4 cellular contexts compared by ENCODE assay signal in the genomic region with DNA sequence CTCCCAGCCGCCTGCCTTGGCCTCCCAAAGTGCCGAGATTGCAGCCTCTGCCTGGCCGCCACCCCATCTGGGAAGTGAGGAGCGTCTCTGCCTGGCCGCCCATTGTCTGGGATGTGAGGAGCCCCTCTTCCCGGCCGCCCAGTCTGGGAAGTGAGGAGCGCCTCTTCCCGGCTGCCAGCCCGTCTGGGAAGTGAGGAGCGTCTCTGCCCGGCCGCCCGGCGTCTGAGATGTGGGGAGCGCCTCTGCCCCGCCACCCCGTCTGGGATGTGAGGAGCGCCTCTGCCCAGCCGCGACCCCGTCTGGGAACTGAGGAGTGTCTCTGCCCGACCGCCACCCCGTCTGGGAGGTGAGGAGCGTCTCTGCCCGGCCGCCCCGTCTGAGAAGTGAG. TPM values are rescaled to one million over a fixed set of nuclear protein-coding genes. Genes with fewer than 3 reads are reported as not detected.
DNase-seq lines count a peak whose midpoint lies in the region; FAIRE-seq and TF ChIP-seq lines count a peak whose summit lies in the region.
"Not testable (repeated sequence)": the region's sequence is repeated elsewhere in the genome, so short reads cannot be mapped to it uniquely, and the experiment has no call there.
"Had no signal": no experiment of that assay in that cellular context is flagged by ENCODE, and none has a peak within 500 bp of the region (broad histone marks: within the 10 kb centered on the region; RNA-seq: fewer than 3 reads in every experiment).

No MANE protein-coding gene starts in this region.

- DNase-seq in astrocyte (ENCODE audit: low read depth); glutamatergic neuron: not testable (repeated sequence)

- not testable (repeated sequence) for H3K4me3 ChIP-seq in astrocyte (ENCODE audit: insufficient read depth, low read depth, low read length)

- H3K27ac Mint-ChIP-seq in astrocyte (ENCODE audit: unreplicated experiment) = peak overlapping the region; percentile 56
- peak overlapping the region; percentile 95 for H3K27ac Mint-ChIP-seq in glutamatergic neuron (ENCODE audit: unreplicated experiment)

- H3K36me3 ChIP-seq in astrocyte (ENCODE audit: insufficient read depth, low read length) = not testable (repeated sequence)

- TF ChIP-seq CTCF in astrocyte (IDR thresholded peaks at IDR 0.05; ENCODE audit: insufficient read depth, low read depth, low read length); glutamatergic neuron (IDR thresholded peaks at IDR 0.05; ENCODE audit: partially characterized antibody, unreplicated experiment): not testable (repeated sequence)

- H3K27ac ChIP-seq in astrocyte (ENCODE audit: low read depth, low read length) = not testable (repeated sequence)

- H3K9me3 Mint-ChIP-seq in astrocyte (ENCODE audit: unreplicated experiment) = not testable (repeated sequence)
- H3K9me3 Mint-ChIP-seq in glutamatergic neuron (ENCODE audit: unreplicated experiment) = peaks cover 19% of the 10 kb centered on the region

- not testable (repeated sequence) for H3K27me3 Mint-ChIP-seq in astrocyte (ENCODE audit: low read depth, unreplicated experiment); glutamatergic neuron (ENCODE audit: unreplicated experiment)

- H3K4me2 ChIP-seq in astrocyte (ENCODE audit: low read length) = not testable (repeated sequence)

- not testable (repeated sequence) for H2AFZ ChIP-seq in astrocyte (ENCODE audit: low read depth, low read length)

- not testable (repeated sequence) for H3K4me1 ChIP-seq in astrocyte (ENCODE audit: insufficient read depth, low read length)

- peaks cover 79% of the 10 kb centered on the region for H4K20me1 ChIP-seq in astrocyte (ENCODE audit: insufficient read depth, low read length)

- H3K9me3 ChIP-seq in astrocyte (ENCODE audit: insufficient read depth, low read depth, low read length) = not testable (repeated sequence)

- FAIRE-seq in astrocyte (lab: Jason Lieb, UNC) = not testable (repeated sequence)

- H3K4me1 Mint-ChIP-seq in astrocyte (ENCODE audit: low read depth, unreplicated experiment) = peaks cover 56% of the 10 kb centered on the region
- peaks cover 52% of the 10 kb centered on the region for H3K4me1 Mint-ChIP-seq in glutamatergic neuron (ENCODE audit: low read depth, unreplicated experiment)

- H3K27me3 ChIP-seq in astrocyte (ENCODE audit: insufficient read depth, low read length) = not testable (repeated sequence)

- not testable (repeated sequence) for H3K4me3 Mint-ChIP-seq in astrocyte (ENCODE audit: unreplicated experiment); glutamatergic neuron (ENCODE audit: unreplicated experiment)

- peaks cover 93% of the 10 kb centered on the region for H3K79me2 ChIP-seq in astrocyte (ENCODE audit: insufficient read depth, low read length)

- not testable (repeated sequence) for H3K9ac ChIP-seq in astrocyte (ENCODE audit: low read length)

- peaks cover 12% of the 10 kb centered on the region for H3K36me3 Mint-ChIP-seq in astrocyte (ENCODE audit: low read depth, unreplicated experiment)
- H3K36me3 Mint-ChIP-seq in glutamatergic neuron (ENCODE audit: unreplicated experiment) = not testable (repeated sequence)

RNA-seq across cellular contexts. Expression of a gene that starts 37.5 kb away (rescaled TPM):
- total RNA-seq in astrocyte = 749 and 829 TPM in 2 replicates
- 265 TPM for total RNA-seq in glutamatergic neuron (ENCODE audit: unreplicated experiment)
- total RNA-seq: CD4-positive, alpha-beta T cell; CD4-positive, CD25-positive, alpha-beta regulatory T cell had no signal
